In the genomic region with DNA sequence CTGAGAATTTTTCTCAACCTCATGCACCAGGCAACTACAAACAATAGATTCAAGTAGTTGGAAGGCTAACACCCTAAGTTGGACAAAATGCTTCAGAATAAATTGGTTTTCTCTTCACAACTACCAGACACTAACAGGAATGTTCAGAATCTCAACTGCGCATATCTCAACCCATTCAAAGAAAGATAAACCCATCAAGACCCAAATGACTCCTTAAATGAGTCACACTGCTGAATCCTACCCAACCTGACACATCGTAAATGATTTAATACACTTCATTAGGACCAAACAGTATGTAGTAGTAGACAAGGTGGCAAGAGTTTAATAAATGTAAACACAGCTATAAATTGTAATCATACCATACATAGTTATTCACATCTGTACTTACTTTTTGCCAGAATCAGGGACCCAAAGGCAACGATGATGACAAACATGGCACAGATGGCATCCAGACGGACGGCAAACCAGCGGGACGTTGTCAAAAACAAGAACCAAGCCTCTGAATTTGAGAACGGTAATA, we compare ENCODE assay signal across 18 cellular contexts.
DNase-seq lines count a peak whose midpoint lies in the region; ATAC-seq and TF ChIP-seq lines count a peak whose summit lies in the region.
"Had no signal": no experiment of that assay in that cellular context is flagged by ENCODE, and none has a peak within 500 bp of the region (broad histone marks: within the 10 kb centered on the region; RNA-seq: fewer than 3 reads in every experiment).

No MANE protein-coding gene starts in this region.

- no peak overlapping the region for H3K27ac ChIP-seq in aorta (ENCODE audit: low read depth in 1 of 2, low read length in 2 of 2)
- H3K27ac ChIP-seq: BLaER1 treated with 17β-estradiol and CSF1 and Interleukin-3, amounts not matched to agents 10 nM and 100 nM had no signal

- intact Hi-C loops in aorta (cut with DNase I) (no loop called here), CD14-positive monocyte (cut with micrococcal nuclease) (no loop called here)

- no peaks in the 10 kb centered on the region for H3K4me1 Mint-ChIP-seq in CD14-positive monocyte
- H3K4me1 Mint-ChIP-seq: T-cell had no signal

- ATAC-seq in aorta (ENCODE audit: low FRiP score) = no peak
- ATAC-seq in GM21528 (IDR thresholded peaks at IDR 0.05; ENCODE audit: low FRiP score, unreplicated experiment) = no peak
- ATAC-seq: T-cell had no signal

- H3K36me3 Mint-ChIP-seq in CD14-positive monocyte = peaks cover 22 to 34% of the 10 kb centered on the region in 2 donors

- H3K4me1 ChIP-seq in aorta (ENCODE audit: control insufficient read depth in 1 of 2, insufficient read depth in 2 of 2, low read length in 2 of 2) = no peaks in the 10 kb centered on the region
- H3K4me1 ChIP-seq: BLaER1 treated with 17β-estradiol and CSF1 and Interleukin-3, amounts not matched to agents 10 nM and 100 nM had no signal

- H3K4me3 Mint-ChIP-seq in CD14-positive monocyte = no peak overlapping the region
- H3K4me3 Mint-ChIP-seq: T-cell had no signal

- H3K36me3 ChIP-seq in aorta (ENCODE audit: control insufficient read depth in 1 of 2, insufficient read depth in 2 of 2, low read length in 1 of 2) = no peaks in the 10 kb centered on the region

- 73 to 74% methylated on average over 8 of the region's 8 CpGs for WGBS in aorta, 2 donors

- no peak for TF ChIP-seq CTCF in fibroblast of pulmonary artery (IDR thresholded peaks at IDR 0.05; ENCODE audit: low read length, missing control alignments)
- no peak for TF ChIP-seq CTCF in CD14-positive monocyte (IDR thresholded peaks at IDR 0.05)

- H3K9me3 ChIP-seq in aorta (ENCODE audit: control insufficient read depth, low read length) = no peaks in the 10 kb centered on the region
- H3K9me3 ChIP-seq: SK-N-SH had no signal

- no peaks in the 10 kb centered on the region for H3K27me3 ChIP-seq in aorta (ENCODE audit: control insufficient read depth in 1 of 2, insufficient read depth in 2 of 2, low read length in 1 of 2)
- H3K27me3 ChIP-seq: BLaER1 treated with 17β-estradiol and CSF1 and Interleukin-3, amounts not matched to agents 10 nM and 100 nM had no signal

- no peak overlapping the region for H3K27ac Mint-ChIP-seq in CD14-positive monocyte
- H3K27ac Mint-ChIP-seq: T-cell had no signal

- DNase-seq in GM03348 (ENCODE audit: low spot score) (peak; percentile 30), NCI-H226 (peak; percentile 81), fibroblast of pulmonary artery (ENCODE audit: low read depth) (peak; percentile 7), AG08396 (ENCODE audit: low spot score) (no peak), aorta (no peak), CD14-positive monocyte (ENCODE audit: low spot score) (no peak)
- DNase-seq: DND-41, HCEC 1CT, KBM-7, NCI-H1436, NCI-H2029, NCI-H2171 treated with DMSO at 0.1 percent for 48 hours, NCI-H510A treated with DMSO at 0.1 percent for 48 hours, SHP77, SK-N-SH, T-cell had no signal

- peaks cover 0 to 2% (median 0%) of the 10 kb centered on the region in 3 donors for H3K27me3 Mint-ChIP-seq in CD14-positive monocyte (ENCODE audit: low read depth in 3 of 3)
- H3K27me3 Mint-ChIP-seq: T-cell had no signal

- peaks cover 0 to 5% (median 0%) of the 10 kb centered on the region in 7 donors for H3K9me3 Mint-ChIP-seq in CD14-positive monocyte
- H3K9me3 Mint-ChIP-seq: T-cell had no signal

- H3K4me3 ChIP-seq in fibroblast of pulmonary artery (replicated peaks; ENCODE audit: low read depth, low read length) (no peak overlapping the region), aorta (ENCODE audit: low read length in 2 of 2) (no peak overlapping the region)
- H3K4me3 ChIP-seq: BLaER1 treated with 17β-estradiol and CSF1 and Interleukin-3, amounts not matched to agents 10 nM and 100 nM had no signal

Comparison
In these comparisons a context has a peak if more than half of its experiments do, and no peak if none do; other contexts are left out.
1. DNase-seq: peak in GM03348 (single experiment), NCI-H226 (single experiment) and fibroblast of pulmonary artery (single experiment); none in AG08396 (single experiment), aorta (0 of 2) and CD14-positive monocyte (single experiment).